24 cellular contexts compared by ENCODE assay signal in the genomic region with DNA sequence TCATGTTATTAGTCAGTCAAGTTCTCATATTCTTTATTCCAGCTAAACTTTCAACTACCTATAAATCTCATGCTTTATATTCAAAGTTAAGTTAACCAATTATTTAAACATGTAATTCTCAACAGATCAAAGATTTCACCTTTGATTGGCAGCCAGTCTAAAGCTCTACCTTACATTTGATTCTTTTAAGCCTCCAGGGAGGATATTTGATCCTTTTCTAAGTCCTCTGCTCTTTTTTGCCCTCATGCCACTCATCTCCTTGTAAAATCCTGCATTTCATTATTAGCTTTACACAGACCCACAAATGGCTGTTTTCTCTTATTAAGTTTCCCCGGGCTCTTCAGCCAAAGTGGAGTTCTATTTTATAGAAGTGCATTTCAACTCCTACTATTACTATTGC.
"Had no signal": no experiment of that assay in that cellular context is flagged by ENCODE, and none has a peak within 500 bp of the region (broad histone marks: within the 10 kb centered on the region; RNA-seq: fewer than 3 reads in every experiment).

No MANE protein-coding gene starts in this region.

- H3K4me1 ChIP-seq: neural progenitor cell, parathyroid adenoma, right lobe of liver, suprapubic skin, vagina had no signal

- H3K27ac ChIP-seq: coronary artery, neural progenitor cell, parathyroid adenoma, right lobe of liver, suprapubic skin, vagina had no signal

- H3K36me3 ChIP-seq: neural progenitor cell, right lobe of liver, suprapubic skin, vagina had no signal

- H3K4me3 ChIP-seq: coronary artery, lung, neural progenitor cell, right lobe of liver, suprapubic skin, vagina had no signal

- FAIRE-seq: endometrium, frontal cortex, keratinocyte had no signal

- H3K9ac ChIP-seq: neural progenitor cell, parathyroid adenoma had no signal

- ATAC-seq: left lobe of liver; natural killer cell treated with Interleukin-12 subunit alpha and Interleukin-12 subunit beta and Interleukin-15 and Interleukin-18, amount 100 ng/mL, for 72 hours; right lobe of liver; stimulated activated naive CD8-positive, alpha-beta T cell treated with anti-CD3 and anti-CD28 coated beads, Interleukin-15, amount 100 ng/mL, for 72 hours had no signal

- DNase-seq: dermis blood vessel endothelial cell; effector memory CD4-positive, alpha-beta T cell; erythroblast; hypothalamus; immature natural killer cell; naive B cell; right lobe of liver; small intestine; stimulated activated CD4-positive, alpha-beta T cell treated with anti-CD3 and anti-CD28 coated beads, Interleukin-15, amount 100 ng/mL, for 24 hours; stimulated activated CD4-positive, alpha-beta T cell treated with anti-CD3 and anti-CD28 coated beads, Interleukin-2, amount 100 ng/mL, for 48 hours; stimulated activated CD8-positive, alpha-beta memory T cell treated with anti-CD3 and anti-CD28 coated beads, Interleukin-4, amount 100 ng/mL, for 48 hours; stimulated activated naive CD8-positive, alpha-beta T cell treated with anti-CD3 and anti-CD28 coated beads, Interleukin-15, amount 100 ng/mL, for 72 hours; trophoblast cell had no signal

- H3K9me3 ChIP-seq: right lobe of liver, suprapubic skin, vagina had no signal
